Comparison of ENCODE assay signal across 11 cellular contexts in the genomic region with DNA sequence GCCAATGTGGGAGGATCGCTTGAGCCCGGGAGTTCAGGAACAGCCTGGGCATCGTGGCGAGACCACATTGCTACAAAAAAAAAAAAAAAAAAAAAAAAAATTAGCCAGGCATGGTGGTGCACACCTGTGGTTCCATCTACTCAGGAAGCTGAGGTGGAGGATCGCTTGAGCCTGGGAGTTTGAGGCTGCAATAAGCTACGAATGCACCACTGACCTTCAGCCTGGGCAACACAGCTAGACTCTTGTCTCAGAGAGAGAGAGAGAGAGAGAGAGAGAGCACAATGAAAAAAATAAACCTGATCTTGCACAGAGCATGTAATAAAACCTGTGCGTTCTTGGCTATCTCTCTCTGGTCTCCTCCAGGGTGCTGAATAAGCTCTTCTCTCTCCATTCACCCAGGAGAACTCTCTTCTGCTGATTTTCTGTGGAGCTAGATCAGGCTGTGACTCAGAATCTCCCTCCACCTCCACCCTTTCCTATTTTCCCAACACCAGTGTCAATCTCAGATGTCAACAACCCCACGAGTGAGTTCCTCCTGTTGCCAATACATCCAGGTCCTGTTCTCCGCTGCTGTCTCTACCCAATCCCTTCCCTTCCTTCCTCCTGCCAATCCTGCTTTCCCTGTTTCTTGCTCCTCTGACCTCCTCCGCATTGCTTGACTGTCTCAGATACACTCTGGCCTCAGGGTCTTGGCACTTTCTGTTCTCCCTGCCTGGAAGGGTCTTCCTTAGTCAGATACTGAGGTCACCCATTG. TPM values are rescaled to one million over a fixed set of nuclear protein-coding genes. Genes with fewer than 3 reads are reported as not detected.
DNase-seq lines count a peak whose midpoint lies in the region; ATAC-seq and TF ChIP-seq lines count a peak whose summit lies in the region.
"Had no signal": no experiment of that assay in that cellular context is flagged by ENCODE, and none has a peak within 500 bp of the region (broad histone marks: within the 10 kb centered on the region; RNA-seq: fewer than 3 reads in every experiment).

No MANE protein-coding gene starts in this region.

- H3K4me3 Mint-ChIP-seq in activated CD4-positive, alpha-beta T cell treated with anti-CD3 and anti-CD28 coated beads for 36 hours, result peak overlapping the region; percentile 61
- H3K4me3 Mint-ChIP-seq in effector memory CD8-positive, alpha-beta T cell, result peak overlapping the region; percentile 45 to 74
- H3K4me3 Mint-ChIP-seq in endothelial cell (ENCODE audit: unreplicated experiment), result no peak overlapping the region

- H4K20me1 ChIP-seq in PC-3 (ENCODE audit: low read length), result no peaks in the 10 kb centered on the region

- H3K79me2 ChIP-seq in PC-3 (ENCODE audit: low read length), result no peaks in the 10 kb centered on the region

- no peaks in the 10 kb centered on the region for H3K4me1 ChIP-seq in PC-3 (ENCODE audit: insufficient read depth, low read length)
- peaks cover 37 to 95% (median 74%) of the 10 kb centered on the region in 6 donors for H3K4me1 ChIP-seq in spleen

- no peaks in the 10 kb centered on the region for H3K27me3 Mint-ChIP-seq in activated CD4-positive, alpha-beta T cell treated with anti-CD3 and anti-CD28 coated beads for 36 hours
- H3K27me3 Mint-ChIP-seq in effector memory CD8-positive, alpha-beta T cell, result no peaks in the 10 kb centered on the region
- H3K27me3 Mint-ChIP-seq in endothelial cell (ENCODE audit: unreplicated experiment), result peaks cover 2% of the 10 kb centered on the region

- H3K9ac ChIP-seq in PC-3 (ENCODE audit: low read length), result no peak overlapping the region

- H3K27me3 ChIP-seq in PC-3 (ENCODE audit: low read length) (no peaks in the 10 kb centered on the region), spleen (replicated peaks in 1 of 7) (peaks cover 0 to 11% (median 0%) of the 10 kb centered on the region in 7 donors)

- no peak for DNase-seq in activated CD4-positive, alpha-beta T cell treated with anti-CD3 and anti-CD28 coated beads for 36 hours
- no peak for DNase-seq in activated CD4-positive, alpha-beta T cell treated with anti-CD3 and anti-CD28 coated beads for 1 hour
- DNase-seq in PC-3, result peak; percentile 9
- DNase-seq in effector memory CD8-positive, alpha-beta T cell, result no peak
- no peak for DNase-seq in spleen
- no peak for DNase-seq in SKM-1 (lab: John Stamatoyannopoulos, UW; ENCODE audit: unreplicated experiment)
- DNase-seq in endothelial cell (ENCODE audit: low spot score), result no peak
- DNase-seq in NCI-H2081 (lab: John Stamatoyannopoulos, UW), result no peak
- DNase-seq: NCI-H524; stimulated activated CD8-positive, alpha-beta memory T cell treated with anti-CD3 and anti-CD28 coated beads, Interleukin-4, amount 100 ng/mL, for 48 hours had no signal

- H3K36me3 ChIP-seq in PC-3 (ENCODE audit: low read depth, low read length), result no peaks in the 10 kb centered on the region
- peaks cover 0 to 15% (median 3%) of the 10 kb centered on the region in 6 donors for H3K36me3 ChIP-seq in spleen

- H3K9me3 ChIP-seq in PC-3 (ENCODE audit: low read length) (no peaks in the 10 kb centered on the region), spleen (no peaks in the 10 kb centered on the region)

- 44 to 49% (median 45%) methylated on average over 10 of the region's 10 CpGs for WGBS in spleen, 5 donors

- no peaks in the 10 kb centered on the region for H3K36me3 Mint-ChIP-seq in activated CD4-positive, alpha-beta T cell treated with anti-CD3 and anti-CD28 coated beads for 36 hours (ENCODE audit: low read depth)
- peaks cover 9% of the 10 kb centered on the region for H3K36me3 Mint-ChIP-seq in effector memory CD8-positive, alpha-beta T cell (ENCODE audit: insufficient read depth)
- H3K36me3 Mint-ChIP-seq in endothelial cell (ENCODE audit: low read depth, unreplicated experiment), result no peaks in the 10 kb centered on the region

- no peaks in the 10 kb centered on the region for H3K9me2 ChIP-seq in PC-3 (replicated peaks; ENCODE audit: low read length)

- H3K27ac ChIP-seq in PC-3 (ENCODE audit: low read length), result no peak overlapping the region
- H3K27ac ChIP-seq in spleen, result peak overlapping the region; percentile 61 to 88 (median 83)

- no peak for ATAC-seq in activated CD4-positive, alpha-beta T cell treated with anti-CD3 and anti-CD28 coated beads for 36 hours
- ATAC-seq in PC-3, result 0 out of 2 replicates have a peak, but pooled peaks have one; percentile 37
- ATAC-seq in effector memory CD8-positive, alpha-beta T cell (replicated peaks), result no peak

- CTCF ChIA-PET in activated CD4-positive, alpha-beta T cell treated with anti-CD3 and anti-CD28 coated beads for 36 hours (lab: Charles Lee), result interaction anchor here (0.6 to 3.8 kb wide), 6 partner anchors 20 to 136 kb away, joined by 3 to 12 read pairs (median 4); partner anchors contain the start of gene ELOF1
- CTCF ChIA-PET in PC-3 (lab: Charles Lee), result no interaction called here

- no peaks in the 10 kb centered on the region for H3K9me3 Mint-ChIP-seq in activated CD4-positive, alpha-beta T cell treated with anti-CD3 and anti-CD28 coated beads for 36 hours (ENCODE audit: low read depth)
- H3K9me3 Mint-ChIP-seq in effector memory CD8-positive, alpha-beta T cell, result no peaks in the 10 kb centered on the region
- H3K9me3 Mint-ChIP-seq in endothelial cell (ENCODE audit: unreplicated experiment), result no peaks in the 10 kb centered on the region

- intact Hi-C loops in activated CD4-positive, alpha-beta T cell treated with anti-CD3 and anti-CD28 coated beads for 36 hours (cut with DNase I, micrococcal nuclease), result loop anchor here (1.0 kb wide), 2 partner anchors 21 to 22 kb away; partner anchors contain the start of gene ELOF1 (in 1 of the 2)
- intact Hi-C loops in PC-3 (cut with micrococcal nuclease), result no loop called here
- intact Hi-C loops in spleen (cut with DNase I; ENCODE audit: low total_unique reads), result no loop called here

- peak overlapping the region; percentile 81 for H3K27ac Mint-ChIP-seq in activated CD4-positive, alpha-beta T cell treated with anti-CD3 and anti-CD28 coated beads for 36 hours
- peak overlapping the region in 1 of 2 donors; percentile 82 for H3K27ac Mint-ChIP-seq in effector memory CD8-positive, alpha-beta T cell
- no peak overlapping the region for H3K27ac Mint-ChIP-seq in endothelial cell (ENCODE audit: unreplicated experiment)

- H3K4me2 ChIP-seq in PC-3 (ENCODE audit: low read length), result no peak overlapping the region

- no peak for TF ChIP-seq CTCF in PC-3 (conservative IDR thresholded peaks at IDR 0.05; ENCODE audit: low read depth, low read length)
- no peak for TF ChIP-seq CTCF in spleen (IDR thresholded peaks at IDR 0.05 in 8 of 11, conservative IDR thresholded peaks at IDR 0.05 in 3 of 11)
- no peak for TF ChIP-seq CTCF in endothelial cell (IDR thresholded peaks at IDR 0.05; ENCODE audit: unreplicated experiment)

- H3K4me3 ChIP-seq in PC-3 (ENCODE audit: low read length) (no peak overlapping the region), spleen (peak overlapping the region in 1 of 8 donors; percentile 17)

- H3K4me1 Mint-ChIP-seq in activated CD4-positive, alpha-beta T cell treated with anti-CD3 and anti-CD28 coated beads for 36 hours, result peaks cover 25% of the 10 kb centered on the region
- H3K4me1 Mint-ChIP-seq in effector memory CD8-positive, alpha-beta T cell (ENCODE audit: low read depth in 2 of 2), result peaks cover 5 to 16% of the 10 kb centered on the region in 2 donors
- peaks cover 6% of the 10 kb centered on the region for H3K4me1 Mint-ChIP-seq in endothelial cell (ENCODE audit: unreplicated experiment)

- no peaks in the 10 kb centered on the region for H3F3A ChIP-seq in PC-3 (ENCODE audit: low read length, unreplicated experiment)

- BruUV-seq in PC-3 (replicated peaks; lab: Mats Ljungman, UMichigan), result no TSS peak

- POLR2A ChIA-PET in activated CD4-positive, alpha-beta T cell treated with anti-CD3 and anti-CD28 coated beads for 36 hours (lab: Charles Lee), result interaction anchor here (0.5 to 1.4 kb wide), 4 partner anchors 15 to 237 kb away, joined by 3 to 6 read pairs (median 5); no protein-coding TSS in a partner anchor
- POLR2A ChIA-PET in PC-3 (lab: Charles Lee; ENCODE audit: unreplicated experiment), result interaction anchor here (0.6 kb wide), 1 partner anchor 35 kb away, joined by 29 read pairs; no protein-coding TSS in a partner anchor

- no peak overlapping the region for H2AFZ ChIP-seq in PC-3 (ENCODE audit: low read length)

- no peak for TF ChIP-seq POLR2A in spleen (IDR thresholded peaks at IDR 0.05)

RNA-seq across cellular contexts. Expression of gene ACP5, which starts 3.4 kb away (rescaled TPM):
- total RNA-seq in activated CD4-positive, alpha-beta T cell treated with anti-CD3 and anti-CD28 coated beads for 36 hours, result 10 to 100 TPM; 10.3 to 12.4 TPM
- total RNA-seq in PC-3 (2014; rRNA removed) (not detected in 2 replicates), spleen (10 to 100 TPM; 41.7 to 74.4 (median 64.5) TPM), endothelial cell (ENCODE audit: unreplicated experiment) (0.95 TPM)
- polyA plus RNA-seq in spleen, result 100 to 1,000 TPM in 2 of 3 donors, 10 to 100 TPM in 1; 91.6 to 332 (median 200) TPM

RNA-seq across cellular contexts. Expression of gene ZNF627, which starts 16.4 kb away (rescaled TPM):
- total RNA-seq in activated CD4-positive, alpha-beta T cell treated with anti-CD3 and anti-CD28 coated beads for 36 hours, result 1 to 10 TPM; 6.4 to 6.7 TPM
- 8.5 and 14.2 TPM in 2 replicates for total RNA-seq in PC-3 (2014; rRNA removed)
- 10 to 100 TPM; 11.6 to 14.5 (median 12.9) TPM for total RNA-seq in spleen
- polyA plus RNA-seq in spleen, result 1 to 10 TPM; 4.5 to 8.6 (median 8.1) TPM
- total RNA-seq in endothelial cell (ENCODE audit: unreplicated experiment), result 21.9 TPM

RNA-seq across cellular contexts. Expression of gene ELOF1, which starts 21.8 kb away (rescaled TPM):
- 10 to 100 TPM; 48.0 to 53.7 TPM for total RNA-seq in activated CD4-positive, alpha-beta T cell treated with anti-CD3 and anti-CD28 coated beads for 36 hours
- total RNA-seq in PC-3 (2014; rRNA removed) (91.9 and 105 TPM in 2 replicates), spleen (10 to 100 TPM; 21.8 to 44.6 (median 36.3) TPM), endothelial cell (ENCODE audit: unreplicated experiment) (44.0 TPM)
- polyA plus RNA-seq in spleen, result 10 to 100 TPM; 63.1 to 77.1 (median 67.8) TPM

RNA-seq across cellular contexts. Expression of gene CNN1, which starts 42.2 kb away (rescaled TPM):
- not detected for total RNA-seq in activated CD4-positive, alpha-beta T cell treated with anti-CD3 and anti-CD28 coated beads for 36 hours
- 0.77 TPM in 1 of 2 replicates, not detected in the other for total RNA-seq in PC-3 (2014; rRNA removed)
- 1 to 10 TPM; 1.5 to 9.7 (median 7.7) TPM for total RNA-seq in spleen
- 10 to 100 TPM in 2 of 3 donors, 1 to 10 TPM in 1; 5.3 to 13.0 (median 12.6) TPM for polyA plus RNA-seq in spleen
- total RNA-seq in endothelial cell (ENCODE audit: unreplicated experiment), result 1.5 TPM
- total RNA-seq: T-helper 2 cell treated with Interferon-gamma antibody and Interleukin-4, amounts not matched to agents 100 ng/mL and 5 ng/mL, for 36 hours had no signal

RNA-seq across cellular contexts. Expression of gene ECSIT, which starts 51.9 kb away (rescaled TPM):
- total RNA-seq in activated CD4-positive, alpha-beta T cell treated with anti-CD3 and anti-CD28 coated beads for 36 hours, result 10 to 100 TPM; 37.2 to 44.6 TPM
- total RNA-seq in PC-3 (2014; rRNA removed) (126 and 156 TPM in 2 replicates), spleen (10 to 100 TPM; 30.2 to 37.6 (median 35.4) TPM), endothelial cell (ENCODE audit: unreplicated experiment) (16.7 TPM)
- 10 to 100 TPM; 41.6 to 55.1 (median 52.1) TPM for polyA plus RNA-seq in spleen

Comparison
In these comparisons a context has a peak if more than half of its experiments do, and no peak if none do; other contexts are left out.
1. intact Hi-C loops: an anchor here in activated CD4-positive, alpha-beta T cell treated with anti-CD3 and anti-CD28 coated beads for 36 hours (1.0 kb wide); none called in PC-3 and spleen.